8 cellular contexts compared by ENCODE assay signal in the genomic region with DNA sequence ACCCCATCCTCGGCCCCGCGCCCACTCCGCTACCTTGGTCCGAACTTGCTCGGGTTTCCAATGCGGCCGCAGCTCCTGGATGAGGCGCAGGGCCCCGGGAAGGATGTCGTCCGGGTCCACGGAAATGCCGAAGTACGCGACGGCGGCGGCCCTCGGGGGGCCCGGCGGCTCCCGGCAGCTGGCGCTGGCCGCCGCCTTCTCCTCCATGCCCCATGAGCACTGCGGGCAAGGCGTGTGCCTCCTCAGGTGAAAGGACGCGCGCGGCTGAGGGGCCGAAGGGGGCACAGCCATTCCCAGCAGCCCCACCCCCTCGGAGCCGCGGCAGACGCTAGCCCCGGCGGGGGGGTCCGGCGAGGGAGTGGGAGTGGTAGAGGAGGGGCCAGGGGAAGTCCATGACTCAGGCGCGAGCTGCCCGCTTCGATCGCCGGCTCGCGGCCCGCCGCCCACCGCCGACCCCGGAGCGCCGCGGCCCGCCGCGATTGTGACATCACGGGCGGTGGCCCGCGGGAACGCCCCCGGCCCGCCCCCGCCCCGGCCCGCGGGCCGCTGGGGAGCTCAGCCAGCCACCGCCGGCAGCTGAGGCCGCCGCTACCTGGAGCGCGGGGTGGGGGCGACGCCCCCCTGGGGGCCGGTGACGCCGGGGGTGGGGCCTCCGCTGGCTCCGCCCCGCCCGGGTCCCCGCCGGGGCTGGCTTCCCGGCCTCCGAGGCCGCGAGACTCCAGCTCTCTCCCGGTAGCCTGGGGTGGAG. TPM values are rescaled to one million over a fixed set of nuclear protein-coding genes. Genes with fewer than 3 reads are reported as not detected.
A peak's percentile ranks its signal among the peaks of the same experiment; 100 is the strongest.
DNase-seq lines count a peak whose midpoint lies in the region; ATAC-seq, FAIRE-seq and TF ChIP-seq lines count a peak whose summit lies in the region.

A gene with protein sequence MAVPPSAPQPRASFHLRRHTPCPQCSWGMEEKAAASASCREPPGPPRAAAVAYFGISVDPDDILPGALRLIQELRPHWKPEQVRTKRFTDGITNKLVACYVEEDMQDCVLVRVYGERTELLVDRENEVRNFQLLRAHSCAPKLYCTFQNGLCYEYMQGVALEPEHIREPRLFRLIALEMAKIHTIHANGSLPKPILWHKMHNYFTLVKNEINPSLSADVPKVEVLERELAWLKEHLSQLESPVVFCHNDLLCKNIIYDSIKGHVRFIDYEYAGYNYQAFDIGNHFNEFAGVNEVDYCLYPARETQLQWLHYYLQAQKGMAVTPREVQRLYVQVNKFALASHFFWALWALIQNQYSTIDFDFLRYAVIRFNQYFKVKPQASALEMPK (minus strand): TSS at position 483 of the 748 bp plus-strand sequence. CDS start 192 bp downstream, at position 291.

- no peak within 1 kb of the TSS for H3K27ac Mint-ChIP-seq in activated naive CD8-positive, alpha-beta T cell treated with anti-CD3 and anti-CD28 coated beads, Interleukin-2, amount 50 U/mL, for 24 hours

- H3K36me3 Mint-ChIP-seq in activated naive CD8-positive, alpha-beta T cell treated with anti-CD3 and anti-CD28 coated beads, Interleukin-2, amount 50 U/mL, for 24 hours (ENCODE audit: low read depth) = no peaks in the 10 kb centered on the region

- TF ChIP-seq EP300 in A549 (IDR thresholded peaks at IDR 0.05) = no peak

- CTCF ChIA-PET in A549 (lab: Yijun Ruan, JAX) = interaction anchor here (1.2 to 6.2 kb wide), 6 partner anchors 9 to 247 kb away, joined by 3 to 62 read pairs (median 12); no protein-coding TSS in a partner anchor

- in situ Hi-C loops in SK-MEL-5 (cut with HindIII; ENCODE audit: low pct_unique_long_range_greater_than_20kb, low sequenced_read_pairs) = no loop called here

- no peak for TF ChIP-seq CTCF in A549 (IDR thresholded peaks at IDR 0.05)
- no peak for TF ChIP-seq CTCF in HFF-Myc (IDR thresholded peaks at IDR 0.05; ENCODE audit: low read depth, low read length, missing control alignments)
- TF ChIP-seq CTCF in right atrium auricular region (IDR thresholded peaks at IDR 0.05) = no peak
- TF ChIP-seq CTCF in vagina (IDR thresholded peaks at IDR 0.05) = no peak

- 5% methylated on average over 16 of the region's 94 CpGs for WGBS in A549 (ENCODE audit: missing lambda C conversion rate)

- H3K4me1 ChIP-seq in A549 = peaks cover 16% of the 10 kb centered on the region
- peaks cover 0 to 26% of the 10 kb centered on the region in 2 donors for H3K4me1 ChIP-seq in right atrium auricular region
- peaks cover 44% of the 10 kb centered on the region for H3K4me1 ChIP-seq in vagina

- H3K4me2 ChIP-seq in A549 = peak within 1 kb of the TSS; percentile 100

- intact Hi-C loops in vagina (cut with DNase I) = no loop called here

- no peak; the same call in none of the 2 replicates for TF ChIP-seq POLR2A in A549 (IDR thresholded peaks at IDR 0.05; ENCODE audit: low read length)
- TF ChIP-seq POLR2A in vagina (IDR thresholded peaks at IDR 0.05) = peak in 1 of 2 donors; percentile 23

- H3K36me3 ChIP-seq in right atrium auricular region = no peaks in the 10 kb centered on the region
- no peaks in the 10 kb centered on the region for H3K36me3 ChIP-seq in vagina

- no peaks in the 10 kb centered on the region for H3K9me3 Mint-ChIP-seq in activated naive CD8-positive, alpha-beta T cell treated with anti-CD3 and anti-CD28 coated beads, Interleukin-2, amount 50 U/mL, for 24 hours

- H3K27ac ChIP-seq in A549 (peak within 1 kb of the TSS; percentile 78 to 85), right atrium auricular region (peak within 1 kb of the TSS; percentile 66 to 70), vagina (peak within 1 kb of the TSS; percentile 92)

- H3K9me3 ChIP-seq in A549 (no peaks in the 10 kb centered on the region), right atrium auricular region (no peaks in the 10 kb centered on the region), vagina (no peaks in the 10 kb centered on the region)

- peak; percentile 33 to 83 for DNase-seq in A549 (ENCODE audit: low read depth in 1 of 2, low spot score in 1 of 2)
- no peak for DNase-seq in HFF-Myc (ENCODE audit: extremely low read depth, low read depth)
- DNase-seq in SK-MEL-5 (ENCODE audit: low read depth, low spot score) = peak; percentile 57
- DNase-seq in activated naive CD8-positive, alpha-beta T cell treated with anti-CD3 and anti-CD28 coated beads, Interleukin-2, amount 50 U/mL, for 24 hours = peak; percentile 53
- no peak for DNase-seq in right atrium auricular region (ENCODE audit: low spot score)
- no peak for DNase-seq in pulmonary artery endothelial cell (ENCODE audit: low read depth, low spot score)
- no peak for DNase-seq in vagina (ENCODE audit: extremely low spot score in 2 of 2)

- peak within 1 kb of the TSS; percentile 53 for H3K4me3 Mint-ChIP-seq in activated naive CD8-positive, alpha-beta T cell treated with anti-CD3 and anti-CD28 coated beads, Interleukin-2, amount 50 U/mL, for 24 hours

- peaks cover 5% of the 10 kb centered on the region for H3K4me1 Mint-ChIP-seq in activated naive CD8-positive, alpha-beta T cell treated with anti-CD3 and anti-CD28 coated beads, Interleukin-2, amount 50 U/mL, for 24 hours

- H3K4me3 ChIP-seq in A549 (peak within 1 kb of the TSS; percentile 96), HFF-Myc (replicated peaks; ENCODE audit: low read depth, low read length) (peak within 1 kb of the TSS; percentile 50), right atrium auricular region (peak within 1 kb of the TSS; percentile 59 to 72), vagina (peak within 1 kb of the TSS; percentile 79 to 86)

- POLR2A ChIA-PET in A549 (lab: Yijun Ruan, JAX) = interaction anchor here (0.6 to 1.4 kb wide), 4 partner anchors 21 to 285 kb away, joined by 3 to 4 read pairs (median 4); no protein-coding TSS in a partner anchor

- ATAC-seq in A549 (peak; percentile 55 to 69), GM18868 (IDR thresholded peaks at IDR 0.05; ENCODE audit: unreplicated experiment) (no peak)
- peak; percentile 45 for ATAC-seq in activated naive CD8-positive, alpha-beta T cell treated with anti-CD3 and anti-CD28 coated beads, Interleukin-2, amount 50 U/mL, for 24 hours

- no peak for TF ChIP-seq RAD21 in A549 (conservative IDR thresholded peaks at IDR 0.05 in 1 of 2, IDR thresholded peaks at IDR 0.05 in 1 of 2)

- no peak for FAIRE-seq in A549 (lab: Jason Lieb, UNC)

- H3K27me3 Mint-ChIP-seq in activated naive CD8-positive, alpha-beta T cell treated with anti-CD3 and anti-CD28 coated beads, Interleukin-2, amount 50 U/mL, for 24 hours = peaks cover 3% of the 10 kb centered on the region

- H3K27me3 ChIP-seq in right atrium auricular region = no peaks in the 10 kb centered on the region
- no peaks in the 10 kb centered on the region for H3K27me3 ChIP-seq in vagina

TF ChIP-seq in A549, 52 proteins besides CTCF, POLR2A, EP300 and RAD21:
- TF ChIP-seq PHF8 (IDR thresholded peaks at IDR 0.05; ENCODE audit: borderline replicate concordance, low read depth) (peak; percentile 25; the same call in 1 of the 2 replicates), CHD2 (IDR thresholded peaks at IDR 0.05; ENCODE audit: low read length, partially characterized antibody) (peak; percentile 57), JUN (IDR thresholded peaks at IDR 0.05) (no peak)
- TF ChIP-seq, protein P1, sequence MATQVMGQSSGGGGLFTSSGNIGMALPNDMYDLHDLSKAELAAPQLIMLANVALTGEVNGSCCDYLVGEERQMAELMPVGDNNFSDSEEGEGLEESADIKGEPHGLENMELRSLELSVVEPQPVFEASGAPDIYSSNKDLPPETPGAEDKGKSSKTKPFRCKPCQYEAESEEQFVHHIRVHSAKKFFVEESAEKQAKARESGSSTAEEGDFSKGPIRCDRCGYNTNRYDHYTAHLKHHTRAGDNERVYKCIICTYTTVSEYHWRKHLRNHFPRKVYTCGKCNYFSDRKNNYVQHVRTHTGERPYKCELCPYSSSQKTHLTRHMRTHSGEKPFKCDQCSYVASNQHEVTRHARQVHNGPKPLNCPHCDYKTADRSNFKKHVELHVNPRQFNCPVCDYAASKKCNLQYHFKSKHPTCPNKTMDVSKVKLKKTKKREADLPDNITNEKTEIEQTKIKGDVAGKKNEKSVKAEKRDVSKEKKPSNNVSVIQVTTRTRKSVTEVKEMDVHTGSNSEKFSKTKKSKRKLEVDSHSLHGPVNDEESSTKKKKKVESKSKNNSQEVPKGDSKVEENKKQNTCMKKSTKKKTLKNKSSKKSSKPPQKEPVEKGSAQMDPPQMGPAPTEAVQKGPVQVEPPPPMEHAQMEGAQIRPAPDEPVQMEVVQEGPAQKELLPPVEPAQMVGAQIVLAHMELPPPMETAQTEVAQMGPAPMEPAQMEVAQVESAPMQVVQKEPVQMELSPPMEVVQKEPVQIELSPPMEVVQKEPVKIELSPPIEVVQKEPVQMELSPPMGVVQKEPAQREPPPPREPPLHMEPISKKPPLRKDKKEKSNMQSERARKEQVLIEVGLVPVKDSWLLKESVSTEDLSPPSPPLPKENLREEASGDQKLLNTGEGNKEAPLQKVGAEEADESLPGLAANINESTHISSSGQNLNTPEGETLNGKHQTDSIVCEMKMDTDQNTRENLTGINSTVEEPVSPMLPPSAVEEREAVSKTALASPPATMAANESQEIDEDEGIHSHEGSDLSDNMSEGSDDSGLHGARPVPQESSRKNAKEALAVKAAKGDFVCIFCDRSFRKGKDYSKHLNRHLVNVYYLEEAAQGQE (IDR thresholded peaks at IDR 0.05) = peak; percentile 71

RNA-seq across cellular contexts. Expression of the gene that starts here (rescaled TPM):
- 5.1 and 5.2 TPM in 2 replicates for polyA plus RNA-seq in A549 (2011; rRNA removed)
- polyA plus RNA-seq in A549 (2012; cell fraction: cytosol; rRNA removed) = 2.7 and 4.5 TPM in 2 replicates
- 2.1 and 3.5 TPM in 2 replicates for polyA plus RNA-seq in A549 (2012; cell fraction: nucleus; rRNA removed)
- polyA plus RNA-seq in A549 (2017; fragmentation: RNase III; extraction: RNeasy Plus Mini Kit Qiagen cat#74134 plus additional on column Dnase treatment) = 2.3 to 3.5 TPM (median 3.4 TPM) in 3 replicates
- 5.1 and 6.7 TPM in 2 replicates for polyA minus RNA-seq in A549 (2011; rRNA and poly(A)+ RNA removed)
- total RNA-seq in SK-MEL-5 (2014; rRNA removed; shearing (Covaris generic)) = 21.3 and 22.7 TPM in 2 replicates
- 16.4 and 17.6 TPM in 2 replicates for polyA plus RNA-seq in SK-MEL-5 (2015; cell fraction: cytosol; rRNA removed)
- 5.3 and 7.9 TPM in 2 replicates for polyA plus RNA-seq in SK-MEL-5 (2015; cell fraction: nucleus; rRNA removed)
- total RNA-seq in right atrium auricular region = 10 to 100 TPM in 1 of 2 donors, 1 to 10 TPM in 1; 5.6 to 17.5 TPM
- 13.5 and 14.2 TPM in 2 replicates for total RNA-seq in pulmonary artery endothelial cell
- 30.9 TPM for total RNA-seq in vagina

Comparison
In these comparisons a context has a peak if more than half of its experiments do, and no peak if none do; other contexts are left out.
1. DNase-seq: peak in A549 (2 of 2), SK-MEL-5 (single experiment) and activated naive CD8-positive, alpha-beta T cell treated with anti-CD3 and anti-CD28 coated beads, Interleukin-2, amount 50 U/mL, for 24 hours (single experiment); none in HFF-Myc (single experiment), right atrium auricular region (single experiment), pulmonary artery endothelial cell (single experiment) and vagina (0 of 2).
2. Peak in every context shown above with its lines, with median percentiles within 50 percentile points of each other: H3K27ac ChIP-seq and H3K4me3 ChIP-seq.